1 cellular context compared by ENCODE assay signal in genomic region chr7:57308631-57309408, GRCh38.
TF ChIP-seq lines count a peak whose summit lies in the region.

No MANE protein-coding gene starts in this region.

TF ChIP-seq in SK-N-SH, 30 proteins besides CTCF, POLR2A, EP300 and RAD21 (continued from another document):
- no peak for TF ChIP-seq IRF3 (IDR thresholded peaks at IDR 0.05; ENCODE audit: low read depth, low read length)
- TF ChIP-seq TAF1 (IDR thresholded peaks at IDR 0.05; ENCODE audit: borderline replicate concordance, low read depth, low read length), result no peak
- no peak for TF ChIP-seq RFX5 (IDR thresholded peaks at IDR 0.05; ENCODE audit: low read length)
- no peak for TF ChIP-seq USF1 (IDR thresholded peaks at IDR 0.05; ENCODE audit: borderline replicate concordance, low read depth)
- TF ChIP-seq FOXJ3 (CRISPR knock-in tag; IDR thresholded peaks at IDR 0.05), result no peak
- TF ChIP-seq TEAD4 (IDR thresholded peaks at IDR 0.05; ENCODE audit: borderline replicate concordance, insufficient read depth), result no peak
- no peak for TF ChIP-seq POLR2AphosphoS5 (IDR thresholded peaks at IDR 0.05; ENCODE audit: low read depth, low read length)
- no peak for TF ChIP-seq PBX3 (IDR thresholded peaks at IDR 0.05)
- no peak for TF ChIP-seq MEF2A (IDR thresholded peaks at IDR 0.05; ENCODE audit: borderline replicate concordance, low read depth)
- TF ChIP-seq USF2 (IDR thresholded peaks at IDR 0.05; ENCODE audit: borderline replicate concordance, low read depth, low read length), result no peak
